ENCODE assay signal across 26 cellular contexts in genomic region chr10:121213436-121213835, GRCh38.
DNase-seq lines count a peak whose midpoint lies in the region; ATAC-seq, FAIRE-seq and TF ChIP-seq lines count a peak whose summit lies in the region.
"Had no signal": no experiment of that assay in that cellular context is flagged by ENCODE, and none has a peak within 500 bp of the region (broad histone marks: within the 10 kb centered on the region; RNA-seq: fewer than 3 reads in every experiment).

No MANE protein-coding gene starts in this region.

- H4K20me1 ChIP-seq in HepG2 (ENCODE audit: insufficient read depth, low read length) (no peaks in the 10 kb centered on the region), IMR-90 (ENCODE audit: insufficient read depth, low read length) (no peaks in the 10 kb centered on the region), H1 (replicated peaks in 1 of 2; ENCODE audit: control insufficient read depth in 1 of 2, insufficient read depth in 2 of 2, low read length in 2 of 2) (no peaks in the 10 kb centered on the region)
- H4K20me1 ChIP-seq: BLaER1 had no signal

- H3K27me3 ChIP-seq in HepG2 (ENCODE audit: control insufficient read depth in 1 of 2, insufficient read depth in 2 of 2, low read length in 2 of 2) (no peaks in the 10 kb centered on the region), right lobe of liver (no peaks in the 10 kb centered on the region), IMR-90 (ENCODE audit: control insufficient read depth, insufficient read depth, low read length) (no peaks in the 10 kb centered on the region), H1 (replicated peaks in 1 of 4; ENCODE audit: control insufficient read depth in 3 of 4, extremely low read depth in 1 of 4, insufficient read depth in 3 of 4, low read length in 3 of 4) (no peaks in the 10 kb centered on the region)
- H3K27me3 ChIP-seq: BE2C, BLaER1 had no signal

- H3K4me2 ChIP-seq in HepG2 (ENCODE audit: low read depth, low read length), result no peak overlapping the region
- no peak overlapping the region for H3K4me2 ChIP-seq in IMR-90 (ENCODE audit: low read depth, low read length)
- H3K4me2 ChIP-seq in H1 (ENCODE audit: insufficient read depth in 1 of 2, low read depth in 2 of 2, low read length in 2 of 2), result no peak overlapping the region
- H3K4me2 ChIP-seq: BLaER1 had no signal

- intact Hi-C loops in HepG2 (cut with micrococcal nuclease; ENCODE audit: unreplicated experiment), result no loop called here
- intact Hi-C loops in right lobe of liver (cut with DNase I), result no loop called here
- intact Hi-C loops in IMR-90 (cut with micrococcal nuclease), result no loop called here

- TF ChIP-seq CTCF in HepG2 (CRISPR knock-in tag; IDR thresholded peaks at IDR 0.05) (no peak), right lobe of liver (IDR thresholded peaks at IDR 0.05) (no peak), IMR-90 (conservative IDR thresholded peaks at IDR 0.05; ENCODE audit: low read depth, low read length) (no peak), H1 (IDR thresholded peaks at IDR 0.05; ENCODE audit: control extremely low read depth in 1 of 3, insufficient read depth in 1 of 3, low read depth in 1 of 3, low read length in 3 of 3) (no peak)

- H3K9me1 ChIP-seq in IMR-90 (ENCODE audit: insufficient read depth, low read length), result no peaks in the 10 kb centered on the region

- H2AK5ac ChIP-seq in IMR-90 (ENCODE audit: low read depth, low read length) (no peak overlapping the region), H1 (ENCODE audit: low read depth, low read length) (no peak overlapping the region)

- no peak overlapping the region for H2BK120ac ChIP-seq in IMR-90 (ENCODE audit: low read depth, low read length)
- no peak overlapping the region for H2BK120ac ChIP-seq in H1 (replicated peaks; ENCODE audit: low read depth, low read length)

- H4K5ac ChIP-seq in IMR-90 (ENCODE audit: low read depth, low read length) (no peak overlapping the region), H1 (ENCODE audit: insufficient read length, low read depth, low read length) (no peak overlapping the region)

- TF ChIP-seq EP300 in HepG2 (IDR thresholded peaks at IDR 0.05; ENCODE audit: low read depth in 2 of 2, low read length in 2 of 2), result no peak
- TF ChIP-seq EP300 in HepG2 (CRISPR knock-in tag; IDR thresholded peaks at IDR 0.05; ENCODE audit: borderline replicate concordance), result no peak
- no peak for TF ChIP-seq EP300 in H1 (IDR thresholded peaks at IDR 0.05; ENCODE audit: borderline replicate concordance in 1 of 2, low read depth in 2 of 2, low read length in 2 of 2)

- no peaks in the 10 kb centered on the region for H3K36me3 ChIP-seq in HepG2 (replicated peaks in 1 of 2; ENCODE audit: control insufficient read depth in 1 of 2, insufficient read depth in 2 of 2, low read length in 2 of 2)
- H3K36me3 ChIP-seq in right lobe of liver, result no peaks in the 10 kb centered on the region
- no peaks in the 10 kb centered on the region for H3K36me3 ChIP-seq in IMR-90 (ENCODE audit: control insufficient read depth, insufficient read depth, low read length)
- no peaks in the 10 kb centered on the region for H3K36me3 ChIP-seq in H1 (ENCODE audit: control insufficient read depth in 2 of 4, insufficient read depth in 4 of 4, low read length in 3 of 4)
- H3K36me3 ChIP-seq: BE2C, BLaER1 had no signal

- H3K4ac ChIP-seq in IMR-90 (ENCODE audit: low read depth, low read length) (no peak overlapping the region), H1 (replicated peaks; ENCODE audit: insufficient read length, low read depth, low read length) (no peak overlapping the region)

- no peak overlapping the region for H3K56ac ChIP-seq in IMR-90 (ENCODE audit: extremely low read depth, insufficient read depth, low read length)
- no peak overlapping the region for H3K56ac ChIP-seq in H1 (replicated peaks; ENCODE audit: insufficient read length, low read depth, low read length)

- no peak overlapping the region for H3K4me3 ChIP-seq in HepG2 (replicated peaks in 1 of 3; ENCODE audit: insufficient read depth in 1 of 3, low read depth in 2 of 3, low read length in 3 of 3)
- no peak overlapping the region for H3K4me3 ChIP-seq in right lobe of liver
- H3K4me3 ChIP-seq in IMR-90 (ENCODE audit: insufficient read depth, low read depth, low read length), result no peak overlapping the region
- H3K4me3 ChIP-seq in H1 (ENCODE audit: extremely low read depth in 1 of 4, insufficient read depth in 2 of 4, low read depth in 3 of 4, low read length in 4 of 4), result no peak overlapping the region
- H3K4me3 ChIP-seq: BLaER1, GM12878 had no signal

- FAIRE-seq in HepG2 (lab: Jason Lieb, UNC) (no peak), H1 (lab: Jason Lieb, UNC) (no peak)
- FAIRE-seq: GM12878, GM12892, GM18507, GM19239 had no signal

- POLR2A ChIA-PET in HepG2 (lab: Yijun Ruan, JAX) (no interaction called here), IMR-90 (lab: Charles Lee; ENCODE audit: unreplicated experiment) (no interaction called here), H1 (lab: Charles Lee; ENCODE audit: partially characterized antibody) (no interaction called here)

- H3K18ac ChIP-seq in IMR-90 (ENCODE audit: low read depth, low read length) (no peak overlapping the region), H1 (ENCODE audit: extremely low read depth, low read length) (no peak overlapping the region)

- TF ChIP-seq RAD21 in HepG2 (CRISPR knock-in tag; IDR thresholded peaks at IDR 0.05) (no peak), IMR-90 (IDR thresholded peaks at IDR 0.05; ENCODE audit: low read length) (no peak), H1 (IDR thresholded peaks at IDR 0.05 in 1 of 2, conservative IDR thresholded peaks at IDR 0.05 in 1 of 2; ENCODE audit: low read depth in 2 of 2, low read length in 2 of 2) (no peak)

- dilution Hi-C loops in IMR-90 (cut with HindIII; ENCODE audit: low sequenced_read_pairs, unreplicated experiment), result no loop called here

- H3K23ac ChIP-seq in IMR-90 (ENCODE audit: low read depth, low read length) (no peak overlapping the region), H1 (ENCODE audit: insufficient read length) (no peak overlapping the region)

- H2BK5ac ChIP-seq in IMR-90 (ENCODE audit: low read depth, low read length, poor library complexity, severe bottlenecking), result no peak overlapping the region
- H2BK5ac ChIP-seq in H1 (ENCODE audit: low read depth, low read length), result no peak overlapping the region

- H3K27ac ChIP-seq in HepG2 (ENCODE audit: extremely low read length, insufficient read depth, low read length) (no peak overlapping the region), right lobe of liver (no peak overlapping the region), IMR-90 (ENCODE audit: insufficient read depth, low read length) (no peak overlapping the region), H1 (ENCODE audit: low read depth, low read length) (no peak overlapping the region)
- H3K27ac ChIP-seq: 22Rv1, BLaER1 had no signal

- H2BK15ac ChIP-seq in IMR-90 (ENCODE audit: low read depth, low read length), result no peak overlapping the region
- no peak overlapping the region for H2BK15ac ChIP-seq in H1 (ENCODE audit: low read length)

- H4K91ac ChIP-seq in IMR-90 (ENCODE audit: insufficient read depth, low read depth, low read length), result no peak overlapping the region
- H4K91ac ChIP-seq in H1 (replicated peaks; ENCODE audit: insufficient read length, low read length), result no peak overlapping the region

- no peak overlapping the region for H4K8ac ChIP-seq in IMR-90 (ENCODE audit: low read depth in 2 of 2, low read length in 2 of 2)
- H4K8ac ChIP-seq in H1 (ENCODE audit: extremely low read depth, insufficient read depth, low read length), result no peak overlapping the region

- H2BK12ac ChIP-seq in H1 (ENCODE audit: low read depth, low read length), result no peak overlapping the region

- no peak for ATAC-seq in HepG2
- no peak for ATAC-seq in right lobe of liver
- no peak for ATAC-seq in IMR-90 (ENCODE audit: low read depth)
- ATAC-seq in GM21619 (IDR thresholded peaks at IDR 0.05; ENCODE audit: unreplicated experiment), result no peak
- ATAC-seq in GM18511 (IDR thresholded peaks at IDR 0.05; ENCODE audit: unreplicated experiment), result no peak
- ATAC-seq: GM12878 had no signal

- H2AK9ac ChIP-seq in IMR-90 (replicated peaks; ENCODE audit: low read depth, low read length, poor library complexity), result no peak overlapping the region

- H3K14ac ChIP-seq in IMR-90 (replicated peaks; ENCODE audit: low read depth, low read length), result no peak overlapping the region
- H3K14ac ChIP-seq in H1 (ENCODE audit: insufficient read length), result no peak overlapping the region

- DNase-seq in HepG2 (ENCODE audit: low spot score) (no peak), right lobe of liver (no peak), IMR-90 (no peak), H1 (ENCODE audit: low read depth in 1 of 2, low spot score in 2 of 2) (no peak)
- DNase-seq: ACHN; BE2C; C1 segment of cervical spinal cord; CD4-positive, alpha-beta memory T cell; CD4-positive, CD25-positive, alpha-beta regulatory T cell; CD8-positive, alpha-beta memory T cell; COR-L47; DMS 273 treated with DMSO at 0.1 percent for 48 hours; DMS153; DMS53; DMS79; DND-41; EL; GDM1 had no signal

- no peaks in the 10 kb centered on the region for H3K23me2 ChIP-seq in H1 (ENCODE audit: low read depth, low read length)

- H3K79me2 ChIP-seq in HepG2 (ENCODE audit: insufficient read depth, low read length) (no peaks in the 10 kb centered on the region), H1 (ENCODE audit: control insufficient read depth in 1 of 2, insufficient read depth in 2 of 2, low read length in 2 of 2) (no peaks in the 10 kb centered on the region)

- in situ Hi-C loops in HepG2 (cut with HindIII; ENCODE audit: extremely low pct_ligation_motif_present, low pct_unique_long_range_greater_than_20kb) (no loop called here), IMR-90 (cut with MboI; ENCODE audit: low sequenced_read_pairs) (no loop called here)

- CTCF ChIA-PET in HepG2 (lab: Yijun Ruan, JAX; ENCODE audit: low intra/inter-chr PET ratio, low total read pairs) (no interaction called here), IMR-90 (lab: Yijun Ruan, JAX) (no interaction called here), H1 (lab: Charles Lee; ENCODE audit: partially characterized antibody) (interaction anchor here (0.7 to 1.4 kb wide), 7 partner anchors 8 to 483 kb away, joined by 3 to 5 read pairs (median 3); no protein-coding TSS in a partner anchor)

- no peaks in the 10 kb centered on the region for H3K9me3 ChIP-seq in HepG2 (ENCODE audit: low read length)
- H3K9me3 ChIP-seq in right lobe of liver, result no peaks in the 10 kb centered on the region
- peaks cover 29% of the 10 kb centered on the region for H3K9me3 ChIP-seq in IMR-90 (ENCODE audit: control insufficient read depth, insufficient read depth, low read length)
- H3K9me3 ChIP-seq in H1 (ENCODE audit: insufficient read depth in 2 of 2, low read depth in 1 of 2, low read length in 1 of 2), result no peaks in the 10 kb centered on the region
- H3K9me3 ChIP-seq: BE2C, BLaER1 had no signal

- no peak for TF ChIP-seq POLR2A in HepG2 (IDR thresholded peaks at IDR 0.05; ENCODE audit: insufficient read depth in 1 of 2, low read depth in 2 of 2, low read length in 2 of 2)
- TF ChIP-seq POLR2A in right lobe of liver (IDR thresholded peaks at IDR 0.05), result no peak
- no peak for TF ChIP-seq POLR2A in IMR-90 (IDR thresholded peaks at IDR 0.05; ENCODE audit: low read depth, low read length)
- TF ChIP-seq POLR2A in H1 (IDR thresholded peaks at IDR 0.05; ENCODE audit: control extremely low read depth in 1 of 2, low read depth in 2 of 2, low read length in 2 of 2), result no peak

- WGBS in HepG2 (ENCODE audit: low lambda C conversion rate), result 2% methylated on average over 4 of the region's 4 CpGs
- 70% methylated on average over 3 of the region's 4 CpGs for WGBS in right lobe of liver (ENCODE audit: insufficient coverage, low coverage, low lambda C conversion rate, missing lambda C conversion rate)
- WGBS in IMR-90 (ENCODE audit: extremely low coverage in 2 of 2, insufficient read length in 1 of 2), 2 experiments, result 50% methylated on average over 2 of the region's 4 CpGs; no CpG with 5 or more reads in 1 of the 2 experiments
- WGBS in H1 (ENCODE audit: extremely low coverage in 1 of 2, insufficient coverage in 1 of 2, insufficient read length in 1 of 2, insufficient replicate concordance in 2 of 2, low coverage in 1 of 2, low lambda C conversion rate in 2 of 2, missing lambda C conversion rate in 1 of 2), 2 experiments, result 91% methylated on average over 4 of the region's 4 CpGs; no CpG with 5 or more reads in 1 of the 2 experiments

- H3K79me1 ChIP-seq in IMR-90 (ENCODE audit: low read depth in 1 of 2, low read length in 2 of 2) (no peaks in the 10 kb centered on the region), H1 (ENCODE audit: low read depth, low read length) (no peaks in the 10 kb centered on the region)

- H3K9ac ChIP-seq in HepG2 (ENCODE audit: insufficient read depth, low read depth, low read length), result no peak overlapping the region
- no peak overlapping the region for H3K9ac ChIP-seq in IMR-90 (ENCODE audit: low read depth, low read length)
- no peak overlapping the region for H3K9ac ChIP-seq in H1 (replicated peaks in 1 of 4; ENCODE audit: extremely low read depth in 1 of 4, low read depth in 3 of 4, low read length in 3 of 4)
- H3K9ac ChIP-seq: BLaER1 had no signal

- no TSS peak for BruUV-seq in HepG2 (replicated peaks; lab: Mats Ljungman, UMichigan)
- BruUV-seq in IMR-90 (replicated peaks; lab: Mats Ljungman, UMichigan), result no TSS peak

- H2AFZ ChIP-seq in HepG2 (ENCODE audit: low read length) (no peak overlapping the region), IMR-90 (replicated peaks; ENCODE audit: low read length, poor library complexity) (no peak overlapping the region), H1 (ENCODE audit: low read length) (no peak overlapping the region)

- no peak overlapping the region for H2BK20ac ChIP-seq in IMR-90 (ENCODE audit: low read depth, low read length)
- H2BK20ac ChIP-seq in H1 (ENCODE audit: low read length), result no peak overlapping the region

- H3K4me1 ChIP-seq in HepG2 (ENCODE audit: insufficient read depth, low read length) (no peaks in the 10 kb centered on the region), right lobe of liver (peaks cover 0 to 5% (median 2%) of the 10 kb centered on the region in 4 donors), IMR-90 (ENCODE audit: control insufficient read depth, insufficient read depth, low read length) (no peaks in the 10 kb centered on the region), H1 (replicated peaks in 1 of 4; ENCODE audit: control insufficient read depth in 3 of 4, insufficient read depth in 4 of 4, low read length in 3 of 4) (no peaks in the 10 kb centered on the region)
- H3K4me1 ChIP-seq: BE2C, BLaER1 had no signal

Comparison
In these comparisons a context has a peak if more than half of its experiments do, and no peak if none do; other contexts are left out.
1. Of the 41 proteins assayed by ChIP-seq in both HepG2 and H1: peak only in HepG2: none; only in H1: none; in both: MAFK; in neither: 40.